16 cellular contexts compared by ENCODE assay signal in the genomic region with DNA sequence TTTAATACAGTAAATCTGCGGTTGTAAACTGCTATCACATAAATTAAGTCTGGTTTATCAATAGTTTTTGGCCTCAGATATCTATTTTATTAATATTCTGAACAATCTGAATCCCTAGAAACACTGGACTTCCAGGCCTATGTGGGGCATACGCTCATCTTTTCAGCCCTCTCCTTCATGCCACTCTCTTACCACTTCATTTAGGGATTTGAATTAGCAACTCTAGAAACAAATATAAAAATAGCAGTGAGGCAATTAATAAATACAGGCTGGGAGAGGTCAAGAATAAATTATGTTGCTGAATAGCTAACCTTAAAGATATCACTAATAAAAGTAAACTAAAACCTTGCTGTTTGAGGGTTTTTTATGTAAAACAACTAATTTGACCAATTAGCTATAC.
DNase-seq lines count a peak whose midpoint lies in the region; ATAC-seq and TF ChIP-seq lines count a peak whose summit lies in the region.
"Had no signal": no experiment of that assay in that cellular context is flagged by ENCODE, and none has a peak within 500 bp of the region (broad histone marks: within the 10 kb centered on the region; RNA-seq: fewer than 3 reads in every experiment).

No MANE protein-coding gene starts in this region.

- no peak overlapping the region for H3K9ac ChIP-seq in smooth muscle cell (ENCODE audit: low read depth)
- H3K9ac ChIP-seq: BLaER1 treated with 17β-estradiol and CSF1 and Interleukin-3, amounts not matched to agents 10 nM and 100 nM had no signal

- H3K27ac Mint-ChIP-seq in activated CD4-positive, alpha-beta T cell treated with anti-CD3 and anti-CD28 coated beads, Interleukin-2, amount 10 ng/mL, durations not matched to agents 24 days and 14 days = no peak overlapping the region
- H3K27ac Mint-ChIP-seq: B cell; CD4-positive, alpha-beta T cell; CD8-positive, alpha-beta T cell had no signal

- H3K9me3 ChIP-seq in gastrocnemius medialis = no peaks in the 10 kb centered on the region
- no peaks in the 10 kb centered on the region for H3K9me3 ChIP-seq in smooth muscle cell (replicated peaks; ENCODE audit: low read depth)
- H3K9me3 ChIP-seq: A549; BLaER1 treated with 17β-estradiol and CSF1 and Interleukin-3, amounts not matched to agents 10 nM and 100 nM; Caco-2 had no signal

- 87% methylated on average over 2 of the region's 2 CpGs for WGBS in smooth muscle cell (ENCODE audit: low lambda C conversion rate)

- no peaks in the 10 kb centered on the region for H3F3A ChIP-seq in smooth muscle cell (ENCODE audit: low read depth)

- intact Hi-C loops in activated CD4-positive, alpha-beta T cell treated with anti-CD3 and anti-CD28 coated beads, Interleukin-2, amount 10 ng/mL, durations not matched to agents 24 days and 14 days (cut with micrococcal nuclease) = no loop called here
- intact Hi-C loops in gastrocnemius medialis (cut with DNase I; ENCODE audit: low total_unique reads) = loop anchor here (1.0 to 10.0 kb wide), 6 partner anchors 17 to 662 kb away; partner anchors contain the start of gene PIK3R1

- DNase-seq in activated CD4-positive, alpha-beta T cell treated with anti-CD3 and anti-CD28 coated beads, Interleukin-2, amount 10 ng/mL, durations not matched to agents 24 days and 14 days = peak; percentile 1
- DNase-seq in activated CD4-positive, alpha-beta T cell treated with anti-CD3 and anti-CD28 coated beads for 48 hours = no peak
- DNase-seq in gastrocnemius medialis (no peak), smooth muscle cell (lab: John Stamatoyannopoulos, UW; ENCODE audit: unreplicated experiment) (no peak)
- DNase-seq: AML-193; Caco-2; CD4-positive, alpha-beta T cell; CD8-positive, alpha-beta T cell; DMS79 treated with DMSO at 0.1 percent for 48 hours; GF-D8 had no signal

- H3K27me3 Mint-ChIP-seq in activated CD4-positive, alpha-beta T cell treated with anti-CD3 and anti-CD28 coated beads, Interleukin-2, amount 10 ng/mL, durations not matched to agents 24 days and 14 days = no peaks in the 10 kb centered on the region
- H3K27me3 Mint-ChIP-seq: CD4-positive, alpha-beta T cell had no signal

- H3K27me3 ChIP-seq in gastrocnemius medialis (no peaks in the 10 kb centered on the region), smooth muscle cell (ENCODE audit: low read depth) (no peaks in the 10 kb centered on the region)
- H3K27me3 ChIP-seq: BLaER1 treated with 17β-estradiol and CSF1 and Interleukin-3, amounts not matched to agents 10 nM and 100 nM had no signal

- peak overlapping the region; percentile 81 to 82 (median 81) for H3K27ac ChIP-seq in gastrocnemius medialis
- H3K27ac ChIP-seq in smooth muscle cell (ENCODE audit: low read depth) = no peak overlapping the region
- H3K27ac ChIP-seq: 22Rv1; A549; BLaER1 treated with 17β-estradiol and CSF1 and Interleukin-3, amounts not matched to agents 10 nM and 100 nM; C4-2B had no signal

- ATAC-seq in gastrocnemius medialis = no peak
- ATAC-seq in GM21717 (IDR thresholded peaks at IDR 0.05; ENCODE audit: unreplicated experiment) = no peak
- ATAC-seq: A549; CD8-positive, alpha-beta T cell had no signal

- no peak for TF ChIP-seq POLR2A in gastrocnemius medialis (IDR thresholded peaks at IDR 0.05)

- H3K36me3 Mint-ChIP-seq in activated CD4-positive, alpha-beta T cell treated with anti-CD3 and anti-CD28 coated beads, Interleukin-2, amount 10 ng/mL, durations not matched to agents 24 days and 14 days (ENCODE audit: low read depth) = no peaks in the 10 kb centered on the region
- H3K36me3 Mint-ChIP-seq: CD8-positive, alpha-beta T cell had no signal

- no peak for TF ChIP-seq CTCF in gastrocnemius medialis (IDR thresholded peaks at IDR 0.05 in 4 of 5, conservative IDR thresholded peaks at IDR 0.05 in 1 of 5)
- no peak for TF ChIP-seq CTCF in smooth muscle cell (IDR thresholded peaks at IDR 0.05; ENCODE audit: borderline replicate concordance, insufficient read depth, poor library complexity, severe bottlenecking)

- in situ Hi-C loops in gastrocnemius medialis (cut with MboI; ENCODE audit: low sequenced_read_pairs in 4 of 4) = loop anchor here in 2 of 4 donors (25.0 kb wide), 2 partner anchors 190 to 585 kb away; no protein-coding TSS in a partner anchor

- H3K4me3 Mint-ChIP-seq in activated CD4-positive, alpha-beta T cell treated with anti-CD3 and anti-CD28 coated beads, Interleukin-2, amount 10 ng/mL, durations not matched to agents 24 days and 14 days = no peak overlapping the region
- H3K4me3 Mint-ChIP-seq: B cell; CD4-positive, alpha-beta T cell; CD8-positive, alpha-beta T cell had no signal

- H2AFZ ChIP-seq in smooth muscle cell (ENCODE audit: low read depth) = no peak overlapping the region

- no peaks in the 10 kb centered on the region for H3K79me2 ChIP-seq in smooth muscle cell (ENCODE audit: low read depth)

- H3K9me3 Mint-ChIP-seq in activated CD4-positive, alpha-beta T cell treated with anti-CD3 and anti-CD28 coated beads, Interleukin-2, amount 10 ng/mL, durations not matched to agents 24 days and 14 days = no peaks in the 10 kb centered on the region
- H3K9me3 Mint-ChIP-seq: CD4-positive, alpha-beta T cell; CD8-positive, alpha-beta T cell had no signal

- H3K4me1 ChIP-seq in gastrocnemius medialis (peaks cover 20 to 26% of the 10 kb centered on the region in 2 donors), smooth muscle cell (ENCODE audit: low read depth) (no peaks in the 10 kb centered on the region)
- H3K4me1 ChIP-seq: A549, Caco-2 had no signal

- no peak overlapping the region for H3K4me2 ChIP-seq in smooth muscle cell
- H3K4me2 ChIP-seq: A549; BLaER1 treated with 17β-estradiol and CSF1 and Interleukin-3, amounts not matched to agents 10 nM and 100 nM had no signal

- H4K20me1 ChIP-seq in smooth muscle cell (ENCODE audit: low read depth) = no peaks in the 10 kb centered on the region
- H4K20me1 ChIP-seq: BLaER1 treated with 17β-estradiol and CSF1 and Interleukin-3, amounts not matched to agents 10 nM and 100 nM had no signal

- H3K4me1 Mint-ChIP-seq in activated CD4-positive, alpha-beta T cell treated with anti-CD3 and anti-CD28 coated beads, Interleukin-2, amount 10 ng/mL, durations not matched to agents 24 days and 14 days = no peaks in the 10 kb centered on the region
- H3K4me1 Mint-ChIP-seq: B cell had no signal

- H3K36me3 ChIP-seq in gastrocnemius medialis (no peaks in the 10 kb centered on the region), smooth muscle cell (ENCODE audit: low read depth) (no peaks in the 10 kb centered on the region)
- H3K36me3 ChIP-seq: BLaER1 treated with 17β-estradiol and CSF1 and Interleukin-3, amounts not matched to agents 10 nM and 100 nM had no signal

- H3K4me3 ChIP-seq in gastrocnemius medialis (no peak overlapping the region), smooth muscle cell (no peak overlapping the region)
- H3K4me3 ChIP-seq: A549; BLaER1 treated with 17β-estradiol and CSF1 and Interleukin-3, amounts not matched to agents 10 nM and 100 nM had no signal
